In genomic region chr2:7012141-7012809, GRCh38 we compare ENCODE assay signal across 12 cellular contexts.
DNase-seq lines count a peak whose midpoint lies in the region; ATAC-seq and TF ChIP-seq lines count a peak whose summit lies in the region.
"Had no signal": no experiment of that assay in that cellular context is flagged by ENCODE, and none has a peak within 500 bp of the region (broad histone marks: within the 10 kb centered on the region; RNA-seq: fewer than 3 reads in every experiment).

No MANE protein-coding gene starts in this region.

- CTCF ChIA-PET in CD4-positive, alpha-beta T cell (lab: Charles Lee), result interaction anchor here (1.0 to 1.2 kb wide), 2 partner anchors 9 to 96 kb away, joined by 3 read pairs; no protein-coding TSS in a partner anchor

- no peak overlapping the region for H3K4me3 ChIP-seq in prostate gland

- POLR2A ChIA-PET in CD4-positive, alpha-beta T cell (lab: Charles Lee), result interaction anchor here (1.2 to 1.3 kb wide), 2 partner anchors 11 to 104 kb away, joined by 3 read pairs; no protein-coding TSS in a partner anchor

- intact Hi-C loops in CD4-positive, alpha-beta T cell (cut with DNase I, micrococcal nuclease), result loop anchor here in 1 of 2 experiments (5.0 kb wide), 2 partner anchors 95 to 115 kb away; partner anchors contain the start of gene RNF144A
- intact Hi-C loops in prostate gland (cut with DNase I), result loop anchor here (10.0 kb wide), 1 partner anchor 87 kb away; no protein-coding TSS in a partner anchor

- TF ChIP-seq POLR2A in prostate gland (IDR thresholded peaks at IDR 0.05), result no peak

- ATAC-seq in CD4-positive, alpha-beta T cell (ENCODE audit: poor library complexity), result no peak
- no peak for ATAC-seq in HG03432 (IDR thresholded peaks at IDR 0.05; ENCODE audit: unreplicated experiment)

- H3K9me3 ChIP-seq in CD4-positive, alpha-beta T cell (ENCODE audit: control insufficient read depth, low read length), result no peaks in the 10 kb centered on the region
- H3K9me3 ChIP-seq in prostate gland, result no peaks in the 10 kb centered on the region

- TF ChIP-seq CTCF in CD4-positive, alpha-beta T cell (IDR thresholded peaks at IDR 0.05), result no peak
- TF ChIP-seq CTCF in mesothelial cell of epicardium (IDR thresholded peaks at IDR 0.05; ENCODE audit: unreplicated experiment), result no peak
- TF ChIP-seq CTCF in prostate gland (IDR thresholded peaks at IDR 0.05), result no peak

- DNase-seq in CD4-positive, alpha-beta T cell, result no peak
- peak; percentile 93 for DNase-seq in NCI-H187 treated with DMSO at 0.1 percent for 48 hours (lab: John Stamatoyannopoulos, UW)
- peak in 37 of 58 donors; percentile 15 to 75 (median 41) for DNase-seq in anterior cingulate cortex (lab: John Stamatoyannopoulos, UW)
- DNase-seq in mesothelial cell of epicardium (ENCODE audit: low spot score in 2 of 2, unreplicated experiment in 2 of 2), result no peak
- no peak for DNase-seq in NCI-H1105 (lab: John Stamatoyannopoulos, UW)
- no peak for DNase-seq in prostate gland (ENCODE audit: low spot score)
- no peak for DNase-seq in SIG-M5 (lab: John Stamatoyannopoulos, UW)
- DNase-seq: activated CD4-positive, alpha-beta T cell treated with anti-CD3 and anti-CD28 coated beads, Interleukin-2, amount 50 U/mL, for 4 hours; Calu3; nephron progenitor cell; OCI-M1 had no signal

- H3K4me1 Mint-ChIP-seq in CD4-positive, alpha-beta T cell (ENCODE audit: low read depth), result peaks cover 61% of the 10 kb centered on the region
- H3K4me1 Mint-ChIP-seq in mesothelial cell of epicardium, result peaks cover 95% of the 10 kb centered on the region

- no peak overlapping the region for H3K27ac ChIP-seq in CD4-positive, alpha-beta T cell (ENCODE audit: low read depth, low read length)
- peak overlapping the region in 1 of 2 donors; percentile 5 for H3K27ac ChIP-seq in prostate gland

- 81% methylated on average over 7 of the region's 7 CpGs for WGBS in prostate gland

- H3K27me3 Mint-ChIP-seq in CD4-positive, alpha-beta T cell, result no peaks in the 10 kb centered on the region
- no peaks in the 10 kb centered on the region for H3K27me3 Mint-ChIP-seq in mesothelial cell of epicardium (ENCODE audit: low read depth)

- H3K36me3 Mint-ChIP-seq in CD4-positive, alpha-beta T cell (ENCODE audit: low read depth), result peaks cover 50% of the 10 kb centered on the region
- peaks cover 4% of the 10 kb centered on the region for H3K36me3 Mint-ChIP-seq in mesothelial cell of epicardium

- no peaks in the 10 kb centered on the region for H3K36me3 ChIP-seq in prostate gland

- no peaks in the 10 kb centered on the region for H3K9me3 Mint-ChIP-seq in CD4-positive, alpha-beta T cell
- no peaks in the 10 kb centered on the region for H3K9me3 Mint-ChIP-seq in mesothelial cell of epicardium
- H3K9me3 Mint-ChIP-seq: nephron progenitor cell had no signal

- peaks cover 20% of the 10 kb centered on the region for H3K4me1 ChIP-seq in prostate gland (replicated peaks)

- H3K27ac Mint-ChIP-seq in CD4-positive, alpha-beta T cell, result peak overlapping the region; percentile 6
- H3K27ac Mint-ChIP-seq in mesothelial cell of epicardium, result peak overlapping the region; percentile 24
- H3K27ac Mint-ChIP-seq: nephron progenitor cell had no signal

- H3K27me3 ChIP-seq in CD4-positive, alpha-beta T cell (ENCODE audit: control insufficient read depth, insufficient read depth, low read length), result no peaks in the 10 kb centered on the region
- H3K27me3 ChIP-seq in prostate gland (replicated peaks; ENCODE audit: insufficient read depth), result no peaks in the 10 kb centered on the region

- no peak overlapping the region for H3K4me3 Mint-ChIP-seq in CD4-positive, alpha-beta T cell
- H3K4me3 Mint-ChIP-seq in mesothelial cell of epicardium, result no peak overlapping the region
- H3K4me3 Mint-ChIP-seq: nephron progenitor cell had no signal

Comparison
In these comparisons a context has a peak if more than half of its experiments do, and no peak if none do; other contexts are left out.
1. DNase-seq: peak in NCI-H187 treated with DMSO at 0.1 percent for 48 hours (single experiment) and anterior cingulate cortex (37 of 58); none in CD4-positive, alpha-beta T cell (0 of 10), mesothelial cell of epicardium (0 of 2), NCI-H1105 (single experiment), prostate gland (single experiment) and SIG-M5 (single experiment).